Comparison of ENCODE assay signal across 16 cellular contexts in the genomic region with DNA sequence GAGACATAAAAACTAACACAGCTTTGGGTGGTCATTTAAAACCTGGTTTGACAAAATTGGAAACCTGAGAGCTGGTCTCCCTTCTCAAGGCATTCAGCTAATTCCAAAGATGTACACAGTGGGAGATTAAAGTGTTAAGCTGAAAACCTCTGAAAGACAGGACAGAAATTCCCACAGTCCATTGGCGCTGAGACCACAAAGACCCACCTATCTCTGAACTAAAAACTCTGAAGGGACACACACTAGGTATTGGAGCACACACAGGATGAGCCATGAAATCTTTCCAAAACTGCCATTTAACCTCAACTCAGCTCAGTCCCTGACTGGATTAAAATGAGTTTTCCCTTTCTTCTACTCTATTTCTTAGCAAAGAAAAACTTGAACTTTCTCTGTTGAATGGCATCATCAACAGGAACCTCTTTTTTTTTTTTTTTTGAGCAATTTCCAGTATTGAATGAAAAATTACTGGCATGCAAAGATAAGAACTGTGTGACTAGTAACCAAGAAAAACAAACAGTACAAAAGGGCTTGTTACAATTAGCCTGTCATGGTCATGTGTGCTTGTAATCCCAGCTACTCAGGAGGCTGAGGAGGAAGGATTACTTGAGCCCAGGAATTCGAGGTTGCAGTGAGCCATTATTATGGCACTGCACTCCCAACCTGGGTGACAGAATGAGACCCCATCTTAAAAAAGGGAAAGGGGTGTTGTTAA.
A peak's percentile ranks its signal among the peaks of the same experiment; 100 is the strongest.
DNase-seq lines count a peak whose midpoint lies in the region; ATAC-seq, FAIRE-seq and TF ChIP-seq lines count a peak whose summit lies in the region.
"Had no signal": no experiment of that assay in that cellular context is flagged by ENCODE, and none has a peak within 500 bp of the region (broad histone marks: within the 10 kb centered on the region; RNA-seq: fewer than 3 reads in every experiment).

No MANE protein-coding gene starts in this region.

- H3K36me3 Mint-ChIP-seq in stimulated activated effector memory CD8-positive, alpha-beta T cell treated with anti-CD3 and anti-CD28 coated beads, Interleukin-12 subunit alpha, Interleukin-12 subunit beta, amount 100 ng/mL, for 72 hours, result no peaks in the 10 kb centered on the region

- H3K4me3 Mint-ChIP-seq in stimulated activated effector memory CD8-positive, alpha-beta T cell treated with anti-CD3 and anti-CD28 coated beads, Interleukin-12 subunit alpha, Interleukin-12 subunit beta, amount 100 ng/mL, for 72 hours, result no peak overlapping the region
- H3K4me3 Mint-ChIP-seq: naive thymus-derived CD4-positive, alpha-beta T cell had no signal

- TF ChIP-seq CTCF in fibroblast of pulmonary artery (IDR thresholded peaks at IDR 0.05; ENCODE audit: low read length, missing control alignments), result no peak
- no peak for TF ChIP-seq CTCF in pancreas (IDR thresholded peaks at IDR 0.05)

- no peak overlapping the region for H3K27ac Mint-ChIP-seq in stimulated activated effector memory CD8-positive, alpha-beta T cell treated with anti-CD3 and anti-CD28 coated beads, Interleukin-12 subunit alpha, Interleukin-12 subunit beta, amount 100 ng/mL, for 72 hours
- H3K27ac Mint-ChIP-seq: naive thymus-derived CD4-positive, alpha-beta T cell had no signal

- DNase-seq in H4 (ENCODE audit: low spot score), result peak; percentile 32
- DNase-seq in amniotic epithelial cell (ENCODE audit: low read depth), result peak; percentile 82
- peak; percentile 91 for DNase-seq in fibroblast of pulmonary artery (ENCODE audit: low read depth)
- peak in 2 of 6 donors; percentile 29 to 40 for DNase-seq in pancreas
- DNase-seq in kidney glomerular epithelial cell (lab: John Stamatoyannopoulos, UW), result no peak
- DNase-seq in NCI-H526 (lab: John Stamatoyannopoulos, UW), result no peak
- DNase-seq in stimulated activated effector memory CD8-positive, alpha-beta T cell treated with anti-CD3 and anti-CD28 coated beads, Interleukin-12 subunit alpha, Interleukin-12 subunit beta, amount 100 ng/mL, for 72 hours (ENCODE audit: low spot score in 2 of 2), result no peak
- DNase-seq: activated CD4-positive, alpha-beta T cell treated with anti-CD3 and anti-CD28 coated beads, Interleukin-2, amount 50 U/mL, for 4 hours; heart right ventricle; left cardiac atrium; naive thymus-derived CD4-positive, alpha-beta T cell; NCI-H2171 treated with DMSO at 0.1 percent for 48 hours; testis had no signal

- H3K36me3 ChIP-seq in pancreas, result no peaks in the 10 kb centered on the region
- H3K36me3 ChIP-seq: BLaER1, heart right ventricle, SJSA1 had no signal

- peak; percentile 95 to 98 (median 96) for ATAC-seq in pancreas
- ATAC-seq in HG03354 (IDR thresholded peaks at IDR 0.05; ENCODE audit: poor library complexity, severe bottlenecking, unreplicated experiment), result no peak
- ATAC-seq in stimulated activated effector memory CD8-positive, alpha-beta T cell treated with anti-CD3 and anti-CD28 coated beads, Interleukin-12 subunit alpha, Interleukin-12 subunit beta, amount 100 ng/mL, for 72 hours, result no peak
- ATAC-seq: heart right ventricle; naive thymus-derived CD4-positive, alpha-beta T cell had no signal

- intact Hi-C loops in pancreas (cut with DNase I), result no loop called here

- H3K27me3 ChIP-seq in pancreas, result no peaks in the 10 kb centered on the region
- H3K27me3 ChIP-seq: BLaER1, heart right ventricle, SJSA1, testis had no signal

- peaks cover 7% of the 10 kb centered on the region for H3K9me3 Mint-ChIP-seq in stimulated activated effector memory CD8-positive, alpha-beta T cell treated with anti-CD3 and anti-CD28 coated beads, Interleukin-12 subunit alpha, Interleukin-12 subunit beta, amount 100 ng/mL, for 72 hours

- H3K4me1 Mint-ChIP-seq in stimulated activated effector memory CD8-positive, alpha-beta T cell treated with anti-CD3 and anti-CD28 coated beads, Interleukin-12 subunit alpha, Interleukin-12 subunit beta, amount 100 ng/mL, for 72 hours, result no peaks in the 10 kb centered on the region
- H3K4me1 Mint-ChIP-seq: naive thymus-derived CD4-positive, alpha-beta T cell had no signal

- peaks cover 5 to 20% (median 15%) of the 10 kb centered on the region in 3 donors for H3K4me1 ChIP-seq in pancreas
- H3K4me1 ChIP-seq: BLaER1, testis had no signal

- no peak for FAIRE-seq in pancreas (lab: Jason Lieb, UNC)

- WGBS in pancreas, 2 donors, result 17 to 24% methylated on average over 2 of the region's 2 CpGs

- H3K4me3 ChIP-seq in fibroblast of pulmonary artery (replicated peaks; ENCODE audit: low read depth, low read length) (no peak overlapping the region), pancreas (no peak overlapping the region)
- H3K4me3 ChIP-seq: BLaER1, heart right ventricle, SJSA1, testis had no signal

- H3K27ac ChIP-seq in pancreas, result peak overlapping the region in 2 of 4 donors; percentile 61 to 76
- H3K27ac ChIP-seq: BLaER1, SJSA1, testis had no signal

- no peaks in the 10 kb centered on the region for H3K9me3 ChIP-seq in pancreas
- H3K9me3 ChIP-seq: BLaER1, SJSA1, testis had no signal

Comparison
In these comparisons a context has a peak if more than half of its experiments do, and no peak if none do; other contexts are left out.
1. DNase-seq: peak in H4 (single experiment), amniotic epithelial cell (single experiment) and fibroblast of pulmonary artery (single experiment); none in kidney glomerular epithelial cell (single experiment), NCI-H526 (0 of 2) and stimulated activated effector memory CD8-positive, alpha-beta T cell treated with anti-CD3 and anti-CD28 coated beads, Interleukin-12 subunit alpha, Interleukin-12 subunit beta, amount 100 ng/mL, for 72 hours (0 of 2).
2. ATAC-seq: peak in pancreas (4 of 4); none in HG03354 (single experiment) and stimulated activated effector memory CD8-positive, alpha-beta T cell treated with anti-CD3 and anti-CD28 coated beads, Interleukin-12 subunit alpha, Interleukin-12 subunit beta, amount 100 ng/mL, for 72 hours (single experiment).